8 cellular contexts compared by ENCODE assay signal in the genomic region with DNA sequence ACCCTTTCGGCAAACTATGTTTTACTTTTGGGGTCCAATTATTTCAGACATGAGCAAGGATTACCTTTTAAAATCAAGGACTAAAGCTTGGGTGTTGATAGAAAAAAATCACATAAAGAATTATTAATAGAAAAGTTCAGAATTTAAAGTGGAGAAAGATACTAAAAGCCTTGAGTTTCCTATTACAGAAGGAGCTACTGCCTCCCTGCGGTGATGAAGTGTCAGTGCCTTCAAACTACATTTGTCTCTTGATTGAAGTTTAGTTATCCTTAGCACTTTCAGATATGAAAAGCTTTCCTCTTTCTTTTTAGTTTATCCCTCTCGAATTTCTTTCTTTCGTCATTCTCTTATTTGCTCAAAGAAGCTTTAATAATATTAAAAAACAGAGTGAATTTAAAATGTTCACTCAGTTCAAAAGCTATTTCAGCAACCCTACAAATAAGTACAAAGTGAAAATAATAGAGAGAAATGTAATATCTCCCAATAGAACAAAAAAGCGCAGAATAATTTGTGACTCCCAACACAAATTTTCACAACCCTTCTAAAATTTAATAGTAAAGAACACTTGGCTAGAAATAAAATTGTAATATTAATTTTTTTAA.
DNase-seq lines count a peak whose midpoint lies in the region; ATAC-seq and TF ChIP-seq lines count a peak whose summit lies in the region.

No MANE protein-coding gene starts in this region.

- no peak overlapping the region for H2AFZ ChIP-seq in mammary epithelial cell (ENCODE audit: low read depth, low read length)

- in situ Hi-C loops in mammary epithelial cell (cut with MboI; ENCODE audit: low sequenced_read_pairs in 2 of 2): loop anchor here in 1 of 2 donors (25.0 kb wide), 2 partner anchors 278 to 1103 kb away; no protein-coding TSS in a partner anchor

- peaks cover 2% of the 10 kb centered on the region for H4K20me1 ChIP-seq in mammary epithelial cell (ENCODE audit: insufficient read depth, low read length)

- DNase-seq in Calu3 (peak; percentile 24), NCI-H69 (lab: John Stamatoyannopoulos, UW) (peak; percentile 74), mammary epithelial cell (peak; percentile 11), right lobe of liver (no peak), amniotic stem cell (lab: John Stamatoyannopoulos, UW) (no peak), omental fat pad (ENCODE audit: low spot score) (no peak)

- no peak overlapping the region for H3K27ac ChIP-seq in mammary epithelial cell (ENCODE audit: insufficient read depth, low read depth, low read length)
- H3K27ac ChIP-seq in right lobe of liver: no peak overlapping the region

- no peak overlapping the region for H3K9ac ChIP-seq in mammary epithelial cell (ENCODE audit: insufficient read depth, low read length)

- H3K9me3 Mint-ChIP-seq in Calu3 (ENCODE audit: low read depth, unreplicated experiment): no peaks in the 10 kb centered on the region

- H3K4me3 Mint-ChIP-seq in Calu3 (ENCODE audit: low read depth, unreplicated experiment): no peak overlapping the region

- dilution Hi-C loops in mammary epithelial cell (cut with HindIII; ENCODE audit: low sequenced_read_pairs): loop anchor here (25.0 kb wide), 1 partner anchor 303 kb away; no protein-coding TSS in a partner anchor

- intact Hi-C loops in Calu3 (cut with micrococcal nuclease; ENCODE audit: unreplicated experiment) (loop anchor here (1.0 to 10.0 kb wide), 3 partner anchors 71 to 293 kb away; no protein-coding TSS in a partner anchor), mammary epithelial cell (cut with micrococcal nuclease) (loop anchor here (1.0 to 10.0 kb wide), 3 partner anchors 149 to 1111 kb away; no protein-coding TSS in a partner anchor), right lobe of liver (cut with DNase I) (loop anchor here in 1 of 2 donors (10.0 kb wide), 1 partner anchor 151 kb away; no protein-coding TSS in a partner anchor)

- H3K9me3 ChIP-seq in mammary epithelial cell (replicated peaks; ENCODE audit: insufficient read depth, low read length) (no peaks in the 10 kb centered on the region), right lobe of liver (no peaks in the 10 kb centered on the region)

- H3K4me2 ChIP-seq in mammary epithelial cell (ENCODE audit: insufficient read depth, low read depth, low read length): no peak overlapping the region

- no peaks in the 10 kb centered on the region for H3K27me3 Mint-ChIP-seq in Calu3 (ENCODE audit: unreplicated experiment)

- no peaks in the 10 kb centered on the region for H3K27me3 ChIP-seq in mammary epithelial cell (ENCODE audit: insufficient read depth, low read length)
- H3K27me3 ChIP-seq in right lobe of liver: no peaks in the 10 kb centered on the region

- BruUV-seq in Calu3 (replicated peaks; lab: Mats Ljungman, UMichigan) (no TSS peak), mammary epithelial cell (replicated peaks; lab: Mats Ljungman, UMichigan) (no TSS peak)

- H3K36me3 Mint-ChIP-seq in Calu3 (ENCODE audit: insufficient read depth, unreplicated experiment): peaks cover 9% of the 10 kb centered on the region

- WGBS in mammary epithelial cell (ENCODE audit: low coverage, missing lambda C conversion rate): 36% methylated on average over 5 of the region's 5 CpGs
- WGBS in right lobe of liver (ENCODE audit: insufficient coverage, low coverage, low lambda C conversion rate, missing lambda C conversion rate): 26% methylated on average over 5 of the region's 5 CpGs

- H3K4me1 ChIP-seq in mammary epithelial cell (ENCODE audit: insufficient read depth, low read length): no peaks in the 10 kb centered on the region
- peaks cover 0 to 18% (median 2%) of the 10 kb centered on the region in 4 donors for H3K4me1 ChIP-seq in right lobe of liver

- no peak for TF ChIP-seq POLR2A in right lobe of liver (IDR thresholded peaks at IDR 0.05)

- H3K79me2 ChIP-seq in mammary epithelial cell (ENCODE audit: insufficient read depth, low read length): no peaks in the 10 kb centered on the region

- CTCF ChIA-PET in Calu3 (lab: Charles Lee): interaction anchor here (0.9 to 1.1 kb wide), 4 partner anchors 144 to 294 kb away, joined by 3 to 5 read pairs (median 4); no protein-coding TSS in a partner anchor
- CTCF ChIA-PET in mammary epithelial cell (lab: Charles Lee; ENCODE audit: low non-redundant PET): interaction anchor here (0.9 kb wide), 2 partner anchors 294 to 1112 kb away, joined by 4 to 6 read pairs; no protein-coding TSS in a partner anchor

- no peak overlapping the region for H3K27ac Mint-ChIP-seq in Calu3 (ENCODE audit: unreplicated experiment)

- TF ChIP-seq CTCF in Calu3 (IDR thresholded peaks at IDR 0.05; ENCODE audit: unreplicated experiment): peak; percentile 49
- TF ChIP-seq CTCF in mammary epithelial cell (conservative IDR thresholded peaks at IDR 0.05 in 1 of 2, IDR thresholded peaks at IDR 0.05 in 1 of 2; ENCODE audit: extremely low read depth in 1 of 2, insufficient read depth in 1 of 2, low read depth in 1 of 2, low read length in 2 of 2): peak; percentile 77 to 93
- TF ChIP-seq CTCF in right lobe of liver (IDR thresholded peaks at IDR 0.05): peak; percentile 65 to 86 (median 80)
- TF ChIP-seq CTCF in omental fat pad (IDR thresholded peaks at IDR 0.05): no peak

- no peaks in the 10 kb centered on the region for H3K36me3 ChIP-seq in mammary epithelial cell (ENCODE audit: insufficient read depth, low read length)
- H3K36me3 ChIP-seq in right lobe of liver: no peaks in the 10 kb centered on the region

- H3K4me3 ChIP-seq in mammary epithelial cell (replicated peaks in 1 of 3; ENCODE audit: insufficient read depth in 1 of 3, low read depth in 2 of 3, low read length in 3 of 3) (no peak overlapping the region), right lobe of liver (no peak overlapping the region)

- peak; percentile 95 for ATAC-seq in GM18868 (IDR thresholded peaks at IDR 0.05; ENCODE audit: unreplicated experiment)
- peak; percentile 82 for ATAC-seq in HG03342 (IDR thresholded peaks at IDR 0.05; ENCODE audit: unreplicated experiment)
- peak; percentile 83 to 90 (median 88) for ATAC-seq in right lobe of liver
- ATAC-seq in omental fat pad (ENCODE audit: low FRiP score): no peak

- H3K4me1 Mint-ChIP-seq in Calu3 (ENCODE audit: low read depth, unreplicated experiment): no peaks in the 10 kb centered on the region

Comparison
In these comparisons a context has a peak if more than half of its experiments do, and no peak if none do; other contexts are left out.
1. DNase-seq: peak in Calu3 (single experiment), NCI-H69 (single experiment) and mammary epithelial cell (single experiment); none in right lobe of liver (0 of 3), amniotic stem cell (single experiment) and omental fat pad (single experiment).
2. CTCF ChIP-seq: peak in Calu3 (single experiment), mammary epithelial cell (2 of 2) and right lobe of liver (4 of 4); none in omental fat pad (0 of 3).